20 cellular contexts compared by ENCODE assay signal in the genomic region with DNA sequence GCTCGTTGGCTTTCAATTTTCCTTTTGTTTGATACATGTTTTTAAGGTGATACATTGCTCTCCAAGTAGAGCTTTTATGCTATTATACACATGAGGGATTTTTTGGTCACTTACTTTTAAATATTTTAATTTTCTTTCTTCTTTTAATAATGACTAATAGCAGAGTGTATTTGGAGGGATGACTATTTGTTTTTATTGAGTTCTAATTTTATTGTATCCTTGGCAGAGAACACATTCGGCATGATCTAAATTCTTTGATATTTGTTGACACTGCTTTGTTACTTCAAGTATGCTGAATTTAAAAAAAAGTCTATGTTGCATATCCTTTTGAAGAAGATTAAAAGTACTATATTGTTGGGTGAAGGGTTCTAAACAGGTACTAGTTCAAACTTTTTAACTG.
"Had no signal": no experiment of that assay in that cellular context is flagged by ENCODE, and none has a peak within 500 bp of the region (broad histone marks: within the 10 kb centered on the region; RNA-seq: fewer than 3 reads in every experiment).

No MANE protein-coding gene starts in this region.

- H3K27ac ChIP-seq: colonic mucosa, gastrocnemius medialis, heart right ventricle, ovary, right atrium auricular region, sigmoid colon, tibial artery, upper lobe of left lung had no signal

- DNase-seq: colonic mucosa; dermis blood vessel endothelial cell; erythroblast; gastrocnemius medialis; heart right ventricle; hypothalamus; kidney glomerular epithelial cell; mucosa of descending colon; naive thymus-derived CD8-positive, alpha-beta T cell; ovary; sigmoid colon; stimulated activated CD4-positive, alpha-beta T cell treated with anti-CD3 and anti-CD28 coated beads, Interleukin-4, amount 100 ng/mL, for 1 hour; stimulated activated CD8-positive, alpha-beta memory T cell treated with anti-CD3 and anti-CD28 coated beads, Interleukin-4, amount 100 ng/mL, for 48 hours; tibial artery; upper lobe of left lung; uterus had no signal

- H3K4me1 ChIP-seq: colonic mucosa, gastrocnemius medialis, right atrium auricular region, upper lobe of left lung, uterus had no signal

- H3K4me3 ChIP-seq: colonic mucosa, gastrocnemius medialis, heart right ventricle, mucosa of descending colon, ovary, right atrium auricular region, sigmoid colon, tibial artery, upper lobe of left lung, uterus had no signal

- H3K36me3 Mint-ChIP-seq: naive thymus-derived CD8-positive, alpha-beta T cell; stimulated activated effector memory CD8-positive, alpha-beta T cell treated with anti-CD3 and anti-CD28 coated beads, Interleukin-12 subunit alpha, Interleukin-12 subunit beta, amount 100 ng/mL, for 72 hours had no signal

- H3K4me1 Mint-ChIP-seq: naive thymus-derived CD8-positive, alpha-beta T cell; neural crest cell; stimulated activated effector memory CD8-positive, alpha-beta T cell treated with anti-CD3 and anti-CD28 coated beads, Interleukin-12 subunit alpha, Interleukin-12 subunit beta, amount 100 ng/mL, for 72 hours had no signal

- H3K4me3 Mint-ChIP-seq: naive thymus-derived CD8-positive, alpha-beta T cell; neural crest cell; stimulated activated effector memory CD8-positive, alpha-beta T cell treated with anti-CD3 and anti-CD28 coated beads, Interleukin-12 subunit alpha, Interleukin-12 subunit beta, amount 100 ng/mL, for 72 hours; stimulated activated naive CD8-positive, alpha-beta T cell treated with anti-CD3 and anti-CD28 coated beads, Interleukin-15, Interleukin-2, amounts not matched to agents 100 ng/mL and 50 ng/mL, for 24 hours had no signal

- H3K9me3 ChIP-seq: colonic mucosa, gastrocnemius medialis, mucosa of descending colon, ovary, sigmoid colon, upper lobe of left lung, uterus had no signal

- H3K36me3 ChIP-seq: colonic mucosa, gastrocnemius medialis, heart right ventricle, ovary, right atrium auricular region, sigmoid colon, tibial artery, upper lobe of left lung, uterus had no signal

- H3K27ac Mint-ChIP-seq: naive thymus-derived CD8-positive, alpha-beta T cell; stimulated activated effector memory CD8-positive, alpha-beta T cell treated with anti-CD3 and anti-CD28 coated beads, Interleukin-12 subunit alpha, Interleukin-12 subunit beta, amount 100 ng/mL, for 72 hours; stimulated activated naive CD8-positive, alpha-beta T cell treated with anti-CD3 and anti-CD28 coated beads, Interleukin-15, Interleukin-2, amounts not matched to agents 100 ng/mL and 50 ng/mL, for 24 hours had no signal

- H3K27me3 Mint-ChIP-seq: stimulated activated naive CD8-positive, alpha-beta T cell treated with anti-CD3 and anti-CD28 coated beads, Interleukin-15, Interleukin-2, amounts not matched to agents 100 ng/mL and 50 ng/mL, for 24 hours had no signal

- H3K27me3 ChIP-seq: colonic mucosa, gastrocnemius medialis, heart right ventricle, ovary, right atrium auricular region, sigmoid colon, tibial artery, upper lobe of left lung, uterus had no signal
